In genomic region chr2:152336103-152336853, GRCh38 we compare ENCODE assay signal across 1 cellular context.
A peak's percentile ranks its signal among the peaks of the same experiment; 100 is the strongest.
TF ChIP-seq lines count a peak whose summit lies in the region.

No MANE protein-coding gene starts in this region.

TF ChIP-seq in HepG2, 621 proteins besides CTCF, POLR2A, EP300 and RAD21 (continued from another document and continues in another):
- TF ChIP-seq, protein P1, sequence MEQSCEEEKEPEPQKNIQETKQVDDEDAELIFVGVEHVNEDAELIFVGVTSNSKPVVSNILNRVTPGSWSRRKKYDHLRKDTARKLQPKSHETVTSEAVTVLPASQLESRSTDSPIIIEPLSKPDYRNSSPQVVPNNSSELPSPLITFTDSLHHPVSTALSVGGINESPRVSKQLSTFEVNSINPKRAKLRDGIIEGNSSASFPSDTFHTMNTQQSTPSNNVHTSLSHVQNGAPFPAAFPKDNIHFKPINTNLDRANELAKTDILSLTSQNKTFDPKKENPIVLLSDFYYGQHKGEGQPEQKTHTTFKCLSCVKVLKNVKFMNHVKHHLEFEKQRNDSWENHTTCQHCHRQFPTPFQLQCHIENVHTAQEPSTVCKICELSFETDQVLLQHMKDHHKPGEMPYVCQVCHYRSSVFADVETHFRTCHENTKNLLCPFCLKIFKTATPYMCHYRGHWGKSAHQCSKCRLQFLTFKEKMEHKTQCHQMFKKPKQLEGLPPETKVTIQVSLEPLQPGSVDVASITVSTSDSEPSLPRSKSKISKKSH (CRISPR knock-in tag; IDR thresholded peaks at IDR 0.05; ENCODE audit: borderline replicate concordance) = no peak
- no peak for TF ChIP-seq ZNF580 (CRISPR knock-in tag; IDR thresholded peaks at IDR 0.05; ENCODE audit: borderline replicate concordance, low read depth)
- TF ChIP-seq MLXIP (CRISPR knock-in tag; IDR thresholded peaks at IDR 0.05; ENCODE audit: borderline replicate concordance) = no peak
- TF ChIP-seq MAZ (IDR thresholded peaks at IDR 0.05; ENCODE audit: borderline replicate concordance, low read depth, low read length) = no peak
- no peak for TF ChIP-seq MAZ (CRISPR knock-in tag; IDR thresholded peaks at IDR 0.05; ENCODE audit: low read depth)
- no peak for TF ChIP-seq ZNF121 (CRISPR knock-in tag; IDR thresholded peaks at IDR 0.05)
- TF ChIP-seq MXD1 (CRISPR knock-in tag; IDR thresholded peaks at IDR 0.05) = peak; percentile 50; the same call in 1 of the 2 replicates
- no peak for TF ChIP-seq ARID3A (IDR thresholded peaks at IDR 0.05; ENCODE audit: low read depth, low read length)
- no peak for TF ChIP-seq ZNF891 (CRISPR knock-in tag; IDR thresholded peaks at IDR 0.05)
- TF ChIP-seq, protein P2, sequence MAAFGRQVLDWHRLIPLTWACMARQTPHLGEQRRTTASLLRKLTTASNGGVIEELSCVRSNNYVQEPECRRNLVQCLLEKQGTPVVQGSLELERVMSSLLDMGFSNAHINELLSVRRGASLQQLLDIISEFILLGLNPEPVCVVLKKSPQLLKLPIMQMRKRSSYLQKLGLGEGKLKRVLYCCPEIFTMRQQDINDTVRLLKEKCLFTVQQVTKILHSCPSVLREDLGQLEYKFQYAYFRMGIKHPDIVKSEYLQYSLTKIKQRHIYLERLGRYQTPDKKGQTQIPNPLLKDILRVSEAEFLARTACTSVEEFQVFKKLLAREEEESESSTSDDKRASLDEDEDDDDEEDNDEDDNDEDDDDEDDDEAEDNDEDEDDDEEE (CRISPR knock-in tag; IDR thresholded peaks at IDR 0.05) = no peak
- TF ChIP-seq ZNF598 (CRISPR knock-in tag; IDR thresholded peaks at IDR 0.05; ENCODE audit: borderline replicate concordance) = 0 out of 2 replicates have a peak, but pooled peaks have one; percentile 52
- TF ChIP-seq ZNF672 (CRISPR knock-in tag; IDR thresholded peaks at IDR 0.05) = no peak
- peak; percentile 85; the same call in 1 of the 2 replicates for TF ChIP-seq NKX3-1 (CRISPR knock-in tag; IDR thresholded peaks at IDR 0.05)
- no peak for TF ChIP-seq ZBTB1 (CRISPR knock-in tag; IDR thresholded peaks at IDR 0.05; ENCODE audit: borderline replicate concordance)
- TF ChIP-seq PHF21A (CRISPR knock-in tag; IDR thresholded peaks at IDR 0.05) = peak; percentile 17
- no peak for TF ChIP-seq ZNF547 (CRISPR knock-in tag; IDR thresholded peaks at IDR 0.05)
- TF ChIP-seq RARG (CRISPR knock-in tag; IDR thresholded peaks at IDR 0.05; ENCODE audit: low read depth) = no peak
- no peak for TF ChIP-seq CHCHD3 (CRISPR knock-in tag; IDR thresholded peaks at IDR 0.05)
- TF ChIP-seq, protein P3, sequence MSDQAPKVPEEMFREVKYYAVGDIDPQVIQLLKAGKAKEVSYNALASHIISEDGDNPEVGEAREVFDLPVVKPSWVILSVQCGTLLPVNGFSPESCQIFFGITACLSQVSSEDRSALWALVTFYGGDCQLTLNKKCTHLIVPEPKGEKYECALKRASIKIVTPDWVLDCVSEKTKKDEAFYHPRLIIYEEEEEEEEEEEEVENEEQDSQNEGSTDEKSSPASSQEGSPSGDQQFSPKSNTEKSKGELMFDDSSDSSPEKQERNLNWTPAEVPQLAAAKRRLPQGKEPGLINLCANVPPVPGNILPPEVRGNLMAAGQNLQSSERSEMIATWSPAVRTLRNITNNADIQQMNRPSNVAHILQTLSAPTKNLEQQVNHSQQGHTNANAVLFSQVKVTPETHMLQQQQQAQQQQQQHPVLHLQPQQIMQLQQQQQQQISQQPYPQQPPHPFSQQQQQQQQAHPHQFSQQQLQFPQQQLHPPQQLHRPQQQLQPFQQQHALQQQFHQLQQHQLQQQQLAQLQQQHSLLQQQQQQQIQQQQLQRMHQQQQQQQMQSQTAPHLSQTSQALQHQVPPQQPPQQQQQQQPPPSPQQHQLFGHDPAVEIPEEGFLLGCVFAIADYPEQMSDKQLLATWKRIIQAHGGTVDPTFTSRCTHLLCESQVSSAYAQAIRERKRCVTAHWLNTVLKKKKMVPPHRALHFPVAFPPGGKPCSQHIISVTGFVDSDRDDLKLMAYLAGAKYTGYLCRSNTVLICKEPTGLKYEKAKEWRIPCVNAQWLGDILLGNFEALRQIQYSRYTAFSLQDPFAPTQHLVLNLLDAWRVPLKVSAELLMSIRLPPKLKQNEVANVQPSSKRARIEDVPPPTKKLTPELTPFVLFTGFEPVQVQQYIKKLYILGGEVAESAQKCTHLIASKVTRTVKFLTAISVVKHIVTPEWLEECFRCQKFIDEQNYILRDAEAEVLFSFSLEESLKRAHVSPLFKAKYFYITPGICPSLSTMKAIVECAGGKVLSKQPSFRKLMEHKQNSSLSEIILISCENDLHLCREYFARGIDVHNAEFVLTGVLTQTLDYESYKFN (CRISPR knock-in tag; conservative IDR thresholded peaks at IDR 0.05) = 0 out of 2 replicates have a peak, but pooled peaks have one; percentile 12
- no peak for TF ChIP-seq ZNF138 (CRISPR knock-in tag; IDR thresholded peaks at IDR 0.05; ENCODE audit: low read depth)
- TF ChIP-seq, protein P4, sequence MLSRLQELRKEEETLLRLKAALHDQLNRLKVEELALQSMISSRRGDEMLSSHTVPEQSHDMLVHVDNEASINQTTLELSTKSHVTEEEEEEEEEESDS (CRISPR knock-in tag; IDR thresholded peaks at IDR 0.05; ENCODE audit: borderline replicate concordance) = 0 out of 2 replicates have a peak, but pooled peaks have one; percentile 81
- TF ChIP-seq, protein P5, sequence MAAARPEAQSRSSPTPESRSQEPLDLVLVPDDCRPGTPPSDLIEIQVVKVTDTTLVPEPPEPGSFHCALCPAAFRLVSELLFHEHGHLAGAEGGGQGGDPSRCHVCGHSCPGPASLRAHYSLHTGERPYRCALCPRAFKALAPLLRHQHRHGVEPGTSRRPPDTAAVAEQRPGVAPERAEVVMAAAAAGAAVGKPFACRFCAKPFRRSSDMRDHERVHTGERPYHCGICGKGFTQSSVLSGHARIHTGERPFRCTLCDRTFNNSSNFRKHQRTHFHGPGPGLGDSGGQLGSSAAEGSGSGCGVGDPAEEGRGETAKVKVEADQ (CRISPR knock-in tag; IDR thresholded peaks at IDR 0.05; ENCODE audit: borderline replicate concordance) = 0 out of 2 replicates have a peak, but pooled peaks have one; percentile 46
- TF ChIP-seq STAG1 (CRISPR knock-in tag; IDR thresholded peaks at IDR 0.05) = peak; percentile 18; the same call in 1 of the 2 replicates
- TF ChIP-seq NR1H2 (CRISPR knock-in tag; IDR thresholded peaks at IDR 0.05; ENCODE audit: borderline replicate concordance, low read depth) = no peak
- 0 out of 2 replicates have a peak, but pooled peaks have one; percentile 32 for TF ChIP-seq SETDB1 (CRISPR knock-in tag; IDR thresholded peaks at IDR 0.05; ENCODE audit: borderline replicate concordance)
- TF ChIP-seq IRF1 (CRISPR knock-in tag; IDR thresholded peaks at IDR 0.05; ENCODE audit: low read depth) = no peak
- no peak for TF ChIP-seq ZNF652 (CRISPR knock-in tag; IDR thresholded peaks at IDR 0.05; ENCODE audit: borderline replicate concordance, low read depth)
- TF ChIP-seq JDP2 (CRISPR knock-in tag; IDR thresholded peaks at IDR 0.05; ENCODE audit: borderline replicate concordance) = no peak; the same call in 1 of the 2 replicates
- no peak for TF ChIP-seq ZNF615 (CRISPR knock-in tag; IDR thresholded peaks at IDR 0.05; ENCODE audit: borderline replicate concordance)
- no peak for TF ChIP-seq SMAD1 (CRISPR knock-in tag; IDR thresholded peaks at IDR 0.05; ENCODE audit: borderline replicate concordance, low read depth)
- no peak for TF ChIP-seq ZNF253 (CRISPR knock-in tag; IDR thresholded peaks at IDR 0.05; ENCODE audit: borderline replicate concordance)
- TF ChIP-seq, protein P6, sequence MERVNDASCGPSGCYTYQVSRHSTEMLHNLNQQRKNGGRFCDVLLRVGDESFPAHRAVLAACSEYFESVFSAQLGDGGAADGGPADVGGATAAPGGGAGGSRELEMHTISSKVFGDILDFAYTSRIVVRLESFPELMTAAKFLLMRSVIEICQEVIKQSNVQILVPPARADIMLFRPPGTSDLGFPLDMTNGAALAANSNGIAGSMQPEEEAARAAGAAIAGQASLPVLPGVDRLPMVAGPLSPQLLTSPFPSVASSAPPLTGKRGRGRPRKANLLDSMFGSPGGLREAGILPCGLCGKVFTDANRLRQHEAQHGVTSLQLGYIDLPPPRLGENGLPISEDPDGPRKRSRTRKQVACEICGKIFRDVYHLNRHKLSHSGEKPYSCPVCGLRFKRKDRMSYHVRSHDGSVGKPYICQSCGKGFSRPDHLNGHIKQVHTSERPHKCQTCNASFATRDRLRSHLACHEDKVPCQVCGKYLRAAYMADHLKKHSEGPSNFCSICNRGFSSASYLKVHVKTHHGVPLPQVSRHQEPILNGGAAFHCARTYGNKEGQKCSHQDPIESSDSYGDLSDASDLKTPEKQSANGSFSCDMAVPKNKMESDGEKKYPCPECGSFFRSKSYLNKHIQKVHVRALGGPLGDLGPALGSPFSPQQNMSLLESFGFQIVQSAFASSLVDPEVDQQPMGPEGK (CRISPR knock-in tag; IDR thresholded peaks at IDR 0.05) = peak; percentile 52; the same call in 1 of the 2 replicates
- TF ChIP-seq, protein P7, sequence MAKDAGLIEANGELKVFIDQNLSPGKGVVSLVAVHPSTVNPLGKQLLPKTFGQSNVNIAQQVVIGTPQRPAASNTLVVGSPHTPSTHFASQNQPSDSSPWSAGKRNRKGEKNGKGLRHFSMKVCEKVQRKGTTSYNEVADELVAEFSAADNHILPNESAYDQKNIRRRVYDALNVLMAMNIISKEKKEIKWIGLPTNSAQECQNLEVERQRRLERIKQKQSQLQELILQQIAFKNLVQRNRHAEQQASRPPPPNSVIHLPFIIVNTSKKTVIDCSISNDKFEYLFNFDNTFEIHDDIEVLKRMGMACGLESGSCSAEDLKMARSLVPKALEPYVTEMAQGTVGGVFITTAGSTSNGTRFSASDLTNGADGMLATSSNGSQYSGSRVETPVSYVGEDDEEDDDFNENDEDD (CRISPR knock-in tag; IDR thresholded peaks at IDR 0.05; ENCODE audit: borderline replicate concordance) = no peak; the same call in 1 of the 2 replicates
- TF ChIP-seq ZNF749 (CRISPR knock-in tag; IDR thresholded peaks at IDR 0.05; ENCODE audit: borderline replicate concordance) = no peak
- TF ChIP-seq MTA1 (CRISPR knock-in tag; IDR thresholded peaks at IDR 0.05; ENCODE audit: borderline replicate concordance) = peak; percentile 51; the same call in 1 of the 2 replicates
- TF ChIP-seq HNF4G (IDR thresholded peaks at IDR 0.05; ENCODE audit: borderline replicate concordance, low read depth, low read length) = no peak
- no peak for TF ChIP-seq HNF4G (CRISPR knock-in tag; IDR thresholded peaks at IDR 0.05; ENCODE audit: borderline replicate concordance, low read depth)
- no peak for TF ChIP-seq ZNF24 (IDR thresholded peaks at IDR 0.05)
- peak; percentile 82 for TF ChIP-seq RBFOX2 (IDR thresholded peaks at IDR 0.05; ENCODE audit: low read depth, low read length)
- TF ChIP-seq, protein P8, sequence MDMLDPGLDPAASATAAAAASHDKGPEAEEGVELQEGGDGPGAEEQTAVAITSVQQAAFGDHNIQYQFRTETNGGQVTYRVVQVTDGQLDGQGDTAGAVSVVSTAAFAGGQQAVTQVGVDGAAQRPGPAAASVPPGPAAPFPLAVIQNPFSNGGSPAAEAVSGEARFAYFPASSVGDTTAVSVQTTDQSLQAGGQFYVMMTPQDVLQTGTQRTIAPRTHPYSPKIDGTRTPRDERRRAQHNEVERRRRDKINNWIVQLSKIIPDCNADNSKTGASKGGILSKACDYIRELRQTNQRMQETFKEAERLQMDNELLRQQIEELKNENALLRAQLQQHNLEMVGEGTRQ (IDR thresholded peaks at IDR 0.05; ENCODE audit: low read depth, low read length) = no peak
- TF ChIP-seq, protein P8 (CRISPR knock-in tag; IDR thresholded peaks at IDR 0.05; ENCODE audit: borderline replicate concordance) = no peak
